ENCODE assay signal across 19 cellular contexts in the genomic region with DNA sequence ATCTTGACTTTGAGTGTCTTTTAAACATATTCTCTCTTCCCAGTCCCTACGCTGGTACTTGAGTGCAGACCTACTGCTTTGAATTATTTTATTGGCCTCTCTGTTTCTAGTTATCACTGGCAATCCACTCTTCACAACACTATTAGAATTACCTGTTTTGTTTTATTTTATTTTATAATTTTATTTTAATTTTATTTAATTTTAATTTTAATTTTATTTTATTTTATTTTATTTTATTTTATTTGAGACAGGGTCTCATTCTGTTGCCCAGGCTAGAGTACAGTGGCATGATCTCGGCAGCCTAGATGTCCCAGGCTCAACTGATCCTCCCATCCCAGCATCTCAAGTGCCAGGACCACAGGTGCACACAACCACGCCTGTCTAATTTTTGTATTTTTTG. TPM values are rescaled to one million over a fixed set of nuclear protein-coding genes. Genes with fewer than 3 reads are reported as not detected.
DNase-seq lines count a peak whose midpoint lies in the region; ATAC-seq, FAIRE-seq and TF ChIP-seq lines count a peak whose summit lies in the region.
"Had no signal": no experiment of that assay in that cellular context is flagged by ENCODE, and none has a peak within 500 bp of the region (broad histone marks: within the 10 kb centered on the region; RNA-seq: fewer than 3 reads in every experiment).

No MANE protein-coding gene starts in this region.

- no peak overlapping the region for H3K14ac ChIP-seq in H9 (ENCODE audit: insufficient read depth, low read length)

- H3K18ac ChIP-seq in H9 (ENCODE audit: insufficient read length, low read depth, low read length): no peak overlapping the region

- no peak overlapping the region for H2BK15ac ChIP-seq in H9 (ENCODE audit: low read depth, low read length)

- no peak overlapping the region for H2AK5ac ChIP-seq in H9 (ENCODE audit: insufficient read length, low read length)

- intact Hi-C loops in activated naive CD4-positive, alpha-beta T cell treated with anti-CD3 and anti-CD28 coated beads for 36 hours (cut with micrococcal nuclease): loop anchor here (5.0 to 10.0 kb wide), 2 partner anchors 285 to 1393 kb away; no protein-coding TSS in a partner anchor
- intact Hi-C loops in GM12878 (cut with micrococcal nuclease; ENCODE audit: unreplicated experiment): loop anchor here (5.0 kb wide), 1 partner anchor 657 kb away; a partner anchor contains a TSS

- H3K4ac ChIP-seq in H9 (ENCODE audit: low read depth, low read length): no peak overlapping the region

- H3K9me3 ChIP-seq in OCI-LY1 (ENCODE audit: low read length): no peaks in the 10 kb centered on the region
- no peaks in the 10 kb centered on the region; the same call in 2 of the 3 replicates for H3K9me3 ChIP-seq in GM12878 (replicated peaks; ENCODE audit: control insufficient read depth, insufficient read depth, low read length)
- no peaks in the 10 kb centered on the region for H3K9me3 ChIP-seq in H9 (ENCODE audit: control insufficient read depth, low read depth, low read length)
- H3K9me3 ChIP-seq: left ventricle myocardium inferior, ovary, sigmoid colon had no signal

- H2AFZ ChIP-seq in OCI-LY1 (ENCODE audit: low read length) (no peak overlapping the region), GM12878 (ENCODE audit: control insufficient read depth, low read depth, low read length) (no peak overlapping the region), H9 (ENCODE audit: low read length) (no peak overlapping the region)
- H2AFZ ChIP-seq: PC-9 had no signal

- H3K27me3 ChIP-seq in OCI-LY1 (ENCODE audit: insufficient read depth, low read length): no peaks in the 10 kb centered on the region
- H3K27me3 ChIP-seq in GM12878 (replicated peaks in 1 of 2; ENCODE audit: control insufficient read depth in 2 of 2, insufficient read depth in 2 of 2, low read length in 1 of 2): no peaks in the 10 kb centered on the region
- H3K27me3 ChIP-seq in H9 (ENCODE audit: insufficient read depth, low read length): no peaks in the 10 kb centered on the region
- H3K27me3 ChIP-seq: ovary, sigmoid colon had no signal

- no peak overlapping the region for H3T11ph ChIP-seq in H9 (ENCODE audit: low read length)

- H3K36me3 ChIP-seq in OCI-LY1 (ENCODE audit: insufficient read depth, low read length): peaks cover 54% of the 10 kb centered on the region
- H3K36me3 ChIP-seq in GM12878 (ENCODE audit: control insufficient read depth in 2 of 2, insufficient read depth in 2 of 2, low read length in 1 of 2): no peaks in the 10 kb centered on the region; a peak in 1 of 4 replicates
- H3K36me3 ChIP-seq: left ventricle myocardium inferior, ovary, sigmoid colon had no signal

- H3K4me2 ChIP-seq in OCI-LY1 (ENCODE audit: low read length) (peak overlapping the region; percentile 94), GM12878 (ENCODE audit: control insufficient read depth, insufficient read depth) (peak overlapping the region; percentile 88), H9 (ENCODE audit: insufficient read depth, insufficient read length, low read length) (no peak overlapping the region)
- H3K4me2 ChIP-seq: PC-9 had no signal

- TF ChIP-seq RAD21 in GM12878 (IDR thresholded peaks at IDR 0.05; ENCODE audit: insufficient read depth, low read depth, low read length): no peak

- no peak overlapping the region for H2BK120ac ChIP-seq in H9 (ENCODE audit: low read depth, low read length, poor library complexity, severe bottlenecking)

- peak overlapping the region; percentile 29 for H3K4me3 ChIP-seq in OCI-LY1 (ENCODE audit: low read depth, low read length, poor library complexity, severe bottlenecking)
- peak overlapping the region; percentile 66 for H3K4me3 ChIP-seq in GM12878
- H3K4me3 ChIP-seq: left ventricle myocardium inferior, ovary, PC-9, sigmoid colon had no signal

- no peak overlapping the region for H3K56ac ChIP-seq in H9 (ENCODE audit: insufficient read length, low read depth, low read length)

- peaks cover 93% of the 10 kb centered on the region for H3K4me1 ChIP-seq in OCI-LY1 (ENCODE audit: insufficient read depth, low read length, severe bottlenecking)
- H3K4me1 ChIP-seq in GM12878 (ENCODE audit: control insufficient read depth, insufficient read depth, low read length): peaks cover 39% of the 10 kb centered on the region
- peaks cover 3% of the 10 kb centered on the region; the same call in 1 of the 2 replicates for H3K4me1 ChIP-seq in H9 (ENCODE audit: insufficient read depth, low read length)

- H3K9ac ChIP-seq in OCI-LY1 (ENCODE audit: low read length) (peak overlapping the region; percentile 23; the same call in 1 of the 2 replicates), GM12878 (ENCODE audit: control insufficient read depth, insufficient read depth, low read length) (peak overlapping the region; percentile 53), H9 (ENCODE audit: extremely low read depth, insufficient read length, low read length) (no peak overlapping the region)

- no peak overlapping the region for H3K23ac ChIP-seq in H9 (ENCODE audit: insufficient read length, low read depth, low read length)

- no peak for DNase-seq in activated naive CD4-positive, alpha-beta T cell treated with anti-CD3 and anti-CD28 coated beads for 36 hours
- no peak for DNase-seq in activated naive CD4-positive, alpha-beta T cell treated with anti-CD3 and anti-CD28 coated beads, Interleukin-2, amount 50 U/mL, for 16 hours
- no peak for DNase-seq in GM12878 (ENCODE audit: low read depth, low spot score)
- no peak for DNase-seq in stimulated activated naive B cell treated with anti-CD40 and anti-IgM and Interleukin-4, amounts not matched to agents 10 μg/mL and 1 μg/mL and 100 μg/mL, for 72 hours
- DNase-seq in H9: no peak
- DNase-seq in GOT3 (lab: John Stamatoyannopoulos, UW): no peak
- DNase-seq: amygdala; caudate nucleus; Kasumi-1; left ventricle myocardium inferior; NCI-H2171 treated with DMSO at 0.1 percent for 48 hours; ovary; PC-9; sigmoid colon; stimulated activated CD4-positive, alpha-beta T cell treated with anti-CD3 and anti-CD28 coated beads, Interleukin-1b, Interleukin-23, amount 100 ng/mL, for 48 hours had no signal

- H3K36me3 Mint-ChIP-seq in activated naive CD4-positive, alpha-beta T cell treated with anti-CD3 and anti-CD28 coated beads for 36 hours (ENCODE audit: low read depth): peaks cover 2% of the 10 kb centered on the region
- peaks cover 2 to 6% of the 10 kb centered on the region in 2 donors for H3K36me3 Mint-ChIP-seq in stimulated activated naive B cell treated with anti-CD40 and anti-IgM and Interleukin-4, amounts not matched to agents 10 μg/mL and 1 μg/mL and 100 μg/mL, for 72 hours
- no peaks in the 10 kb centered on the region for H3K36me3 Mint-ChIP-seq in H9 (ENCODE audit: insufficient read depth in 1 of 3, low read depth in 3 of 3)

- H3K27ac Mint-ChIP-seq in activated naive CD4-positive, alpha-beta T cell treated with anti-CD3 and anti-CD28 coated beads for 36 hours: peak overlapping the region; percentile 44
- H3K27ac Mint-ChIP-seq in stimulated activated naive B cell treated with anti-CD40 and anti-IgM and Interleukin-4, amounts not matched to agents 10 μg/mL and 1 μg/mL and 100 μg/mL, for 72 hours: peak overlapping the region; percentile 31
- no peak overlapping the region for H3K27ac Mint-ChIP-seq in H9

- TF ChIP-seq EP300 in GM12878 (IDR thresholded peaks at IDR 0.05; ENCODE audit: borderline replicate concordance in 1 of 2, control insufficient read depth in 1 of 2, low read depth in 2 of 2, low read length in 2 of 2): no peak

- no peak for ATAC-seq in GM12878
- ATAC-seq in stimulated activated naive B cell treated with anti-CD40 and anti-IgM and Interleukin-4, amounts not matched to agents 10 μg/mL and 1 μg/mL and 100 μg/mL, for 72 hours (replicated peaks): no peak
- ATAC-seq in GM21825 (IDR thresholded peaks at IDR 0.05; ENCODE audit: unreplicated experiment): no peak

- no peak overlapping the region for H4K8ac ChIP-seq in H9 (replicated peaks; ENCODE audit: insufficient read length, low read depth, low read length)

- H4K91ac ChIP-seq in H9 (ENCODE audit: insufficient read length, low read depth, low read length): no peak overlapping the region

- peaks cover 3% of the 10 kb centered on the region; the same call in 1 of the 2 replicates for H4K20me1 ChIP-seq in OCI-LY1 (ENCODE audit: insufficient read depth, low read length)
- H4K20me1 ChIP-seq in GM12878 (ENCODE audit: control insufficient read depth, insufficient read depth): no peaks in the 10 kb centered on the region
- H4K20me1 ChIP-seq in H9 (ENCODE audit: control insufficient read depth, insufficient read depth, insufficient read length): no peaks in the 10 kb centered on the region

- peaks cover 100% of the 10 kb centered on the region for H3K79me2 ChIP-seq in OCI-LY1 (ENCODE audit: insufficient read depth, low read length)
- peaks cover 98% of the 10 kb centered on the region for H3K79me2 ChIP-seq in GM12878 (ENCODE audit: control insufficient read depth, insufficient read depth, low read length)
- peaks cover 4% of the 10 kb centered on the region; the same call in 1 of the 2 replicates for H3K79me2 ChIP-seq in H9 (ENCODE audit: insufficient read depth, low read length)

- SMC1A ChIA-PET in GM12878 (lab: Charles Lee; ENCODE audit: uncharacterized antibody, unreplicated experiment): interaction anchor here (0.7 to 9.8 kb wide), 6 partner anchors 19 to 279 kb away, joined by 3 to 163 read pairs (median 49); a partner anchor contains a TSS

- H3F3A ChIP-seq in OCI-LY1 (ENCODE audit: insufficient read depth, low read length): no peaks in the 10 kb centered on the region

- in situ Hi-C loops in GM12878 (cut with MboI): loop anchor here (10.0 kb wide), 1 partner anchor 105 kb away; no protein-coding TSS in a partner anchor

- TF ChIP-seq CTCF in OCI-LY1 (IDR thresholded peaks at IDR 0.05; ENCODE audit: low read length) (no peak), GM12878 (IDR thresholded peaks at IDR 0.05 in 2 of 3, conservative IDR thresholded peaks at IDR 0.05 in 1 of 3; ENCODE audit: control insufficient read depth in 2 of 3, extremely low read depth in 1 of 3, insufficient read depth in 1 of 3, low read depth in 3 of 3, low read length in 3 of 3) (no peak), H9 (conservative IDR thresholded peaks at IDR 0.05) (no peak)

- H2BK20ac ChIP-seq in H9 (ENCODE audit: low read depth, low read length, poor library complexity, severe bottlenecking): no peak overlapping the region

- no peak for FAIRE-seq in GM12878 (lab: Jason Lieb, UNC)
- FAIRE-seq: GM12892 had no signal

- no peak overlapping the region for H4K5ac ChIP-seq in H9 (ENCODE audit: insufficient read length, low read depth, low read length)

- CTCF ChIA-PET in activated naive CD4-positive, alpha-beta T cell treated with anti-CD3 and anti-CD28 coated beads for 36 hours (lab: Charles Lee): interaction anchor here (10.2 kb wide), 1 partner anchor 59 kb away, joined by 172 read pairs; no protein-coding TSS in a partner anchor
- CTCF ChIA-PET in GM12878 (lab: Yijun Ruan, JAX): interaction anchor here (1.3 to 12.5 kb wide), 4 partner anchors 59 to 250 kb away, joined by 3 to 183 read pairs (median 50); no protein-coding TSS in a partner anchor

- POLR2A ChIA-PET in GM12878 (lab: Charles Lee): interaction anchor here (9.8 kb wide), 1 partner anchor 58 kb away, joined by 138 read pairs; no protein-coding TSS in a partner anchor

- H3K27me3 Mint-ChIP-seq in activated naive CD4-positive, alpha-beta T cell treated with anti-CD3 and anti-CD28 coated beads for 36 hours (ENCODE audit: low read depth): no peaks in the 10 kb centered on the region
- no peaks in the 10 kb centered on the region for H3K27me3 Mint-ChIP-seq in stimulated activated naive B cell treated with anti-CD40 and anti-IgM and Interleukin-4, amounts not matched to agents 10 μg/mL and 1 μg/mL and 100 μg/mL, for 72 hours
- H3K27me3 Mint-ChIP-seq in H9 (ENCODE audit: low read depth): peaks cover 1% of the 10 kb centered on the region; the same call in 1 of the 2 replicates

- no TSS peak for BruUV-seq in GM12878 (replicated peaks; lab: Mats Ljungman, UMichigan)

- H3K9me2 ChIP-seq in OCI-LY1 (ENCODE audit: low read depth, low read length): no peaks in the 10 kb centered on the region

- no peak for TF ChIP-seq POLR2A in GM12878 (IDR thresholded peaks at IDR 0.05; ENCODE audit: low read depth, low read length)

- H3K23me2 ChIP-seq in H9 (ENCODE audit: insufficient read length, low read depth, low read length, poor library complexity, severe bottlenecking): no peaks in the 10 kb centered on the region

- H3K4me3 Mint-ChIP-seq in activated naive CD4-positive, alpha-beta T cell treated with anti-CD3 and anti-CD28 coated beads for 36 hours: peak overlapping the region; percentile 48
- no peak overlapping the region for H3K4me3 Mint-ChIP-seq in stimulated activated naive B cell treated with anti-CD40 and anti-IgM and Interleukin-4, amounts not matched to agents 10 μg/mL and 1 μg/mL and 100 μg/mL, for 72 hours
- H3K4me3 Mint-ChIP-seq in H9: no peak overlapping the region

- H3K9me3 Mint-ChIP-seq in activated naive CD4-positive, alpha-beta T cell treated with anti-CD3 and anti-CD28 coated beads for 36 hours: no peaks in the 10 kb centered on the region
- peaks cover 0 to 2% of the 10 kb centered on the region in 2 donors for H3K9me3 Mint-ChIP-seq in stimulated activated naive B cell treated with anti-CD40 and anti-IgM and Interleukin-4, amounts not matched to agents 10 μg/mL and 1 μg/mL and 100 μg/mL, for 72 hours
- no peaks in the 10 kb centered on the region for H3K9me3 Mint-ChIP-seq in H9
- H3K9me3 Mint-ChIP-seq: activated T-helper 1 cell treated with anti-CD3 and anti-CD28 coated beads, Interleukin-12 subunit alpha, Interleukin-12 subunit beta, Interleukin-2, Interleukin-4 antibody, amounts not matched to agents 30 ng/mL and 10 ng/mL and 1 ng/mL, durations not matched to agents 14 hours and 24 hours and 36 hours had no signal

- peaks cover 76% of the 10 kb centered on the region for H3K4me1 Mint-ChIP-seq in activated naive CD4-positive, alpha-beta T cell treated with anti-CD3 and anti-CD28 coated beads for 36 hours (ENCODE audit: low read depth)
- peaks cover 54 to 87% of the 10 kb centered on the region in 2 donors for H3K4me1 Mint-ChIP-seq in stimulated activated naive B cell treated with anti-CD40 and anti-IgM and Interleukin-4, amounts not matched to agents 10 μg/mL and 1 μg/mL and 100 μg/mL, for 72 hours
- peaks cover 13 to 21% of the 10 kb centered on the region in 2 experiments for H3K4me1 Mint-ChIP-seq in H9

- H2BK12ac ChIP-seq in H9 (ENCODE audit: insufficient read length, low read depth, low read length): no peak overlapping the region

- WGBS in GM12878 (ENCODE audit: insufficient coverage, insufficient replicate concordance, low lambda C conversion rate, missing lambda C conversion rate): 32% methylated on average over 3 of the region's 3 CpGs
- no CpG with 5 or more reads among the region's 3 CpGs for WGBS in H9 (ENCODE audit: extremely low coverage, insufficient read length, low lambda C conversion rate)

- RAD21 ChIA-PET in GM12878 (lab: Charles Lee; ENCODE audit: unreplicated experiment): interaction anchor here (1.3 to 12.2 kb wide), 4 partner anchors 23 to 141 kb away, joined by 4 to 280 read pairs (median 20); a partner anchor contains a TSS

- H3K27ac ChIP-seq in OCI-LY1 (ENCODE audit: low read depth, low read length, poor library complexity, severe bottlenecking): peak overlapping the region; percentile 91
- H3K27ac ChIP-seq in GM12878 (ENCODE audit: control insufficient read depth, insufficient read depth): peak overlapping the region; percentile 98
- H3K27ac ChIP-seq in H9 (ENCODE audit: insufficient read length, low read depth, low read length): no peak overlapping the region
- H3K27ac ChIP-seq: left ventricle myocardium inferior, ovary, PC-9, sigmoid colon had no signal

- no peak overlapping the region for H2BK5ac ChIP-seq in H9 (ENCODE audit: insufficient read length, low read length)

- no peaks in the 10 kb centered on the region for H3K79me1 ChIP-seq in H9 (ENCODE audit: insufficient read depth, low read depth, low read length, poor library complexity, severe bottlenecking)

RNA-seq across cellular contexts. Expression of a gene that starts 6.8 kb away (rescaled TPM):
- total RNA-seq in activated naive CD4-positive, alpha-beta T cell treated with anti-CD3 and anti-CD28 coated beads for 36 hours: 10 to 100 TPM; 48.9 to 52.8 TPM
- total RNA-seq in GM12878 (2013; cell fraction: nucleolus; rRNA removed): 94.4 and 99.8 TPM in 2 replicates
- total RNA-seq in GM12878 (2014; rRNA removed) (65.9 and 80.7 TPM in 2 replicates), GM12878 (2014; rRNA removed; fragmentation: Illumina TruSeq; extraction: Trizol) (72.3 and 76.6 TPM in 2 replicates), GM12878 (2021) (60.9 and 65.6 TPM in 2 replicates), H9 (2021) (9.3 and 9.8 TPM in 2 replicates)
- 51.0 TPM for polyA plus RNA-seq in GM12878 (2011; ENCODE audit: low read depth)
- polyA plus RNA-seq in GM12878 (2011; rRNA removed) (77.4 and 138 TPM in 2 replicates), GM12878 (2014; fragmentation: Illumina TruSeq; extraction: Trizol) (74.9 and 104 TPM in 2 replicates), GM12878 (2014; fragmentation: Nextera tagmentation; extraction: Ambion mirVana) (10 to 100 TPM; 18.5 to 27.6 TPM), GM12878 (2014; rRNA removed) (51.7 and 66.6 TPM in 2 replicates), GM12878 (2016; fragmentation: Nextera tagmentation; extraction: Ambion mirVana) (10 to 100 TPM; 91.0 to 91.6 TPM)
- polyA plus RNA-seq in GM12878 (2011; cell fraction: cytosol; rRNA removed): 24.4 and 26.9 TPM in 2 replicates
- 39.7 and 43.6 TPM in 2 replicates for polyA plus RNA-seq in GM12878 (2011; cell fraction: nucleus; rRNA removed)
- 60.4 and 72.7 TPM in 2 replicates for polyA plus RNA-seq in GM12878 (2012)
- 21.0 and 30.4 TPM in 2 replicates for polyA minus RNA-seq in GM12878 (2011; rRNA and poly(A)+ RNA removed)
- polyA minus RNA-seq in GM12878 (2011; cell fraction: cytosol; rRNA and poly(A)+ RNA removed): 16.0 and 19.9 TPM in 2 replicates
- polyA minus RNA-seq in GM12878 (2011; cell fraction: nucleus; rRNA and poly(A)+ RNA removed): 20.2 and 32.9 TPM in 2 replicates

Comparison
In these comparisons a context has a peak if more than half of its experiments do, and no peak if none do; other contexts are left out.
1. H3K27ac Mint-ChIP-seq: peak in activated naive CD4-positive, alpha-beta T cell treated with anti-CD3 and anti-CD28 coated beads for 36 hours (single experiment) and stimulated activated naive B cell treated with anti-CD40 and anti-IgM and Interleukin-4, amounts not matched to agents 10 μg/mL and 1 μg/mL and 100 μg/mL, for 72 hours (single experiment); none in H9 (0 of 3).